In the genomic region with DNA sequence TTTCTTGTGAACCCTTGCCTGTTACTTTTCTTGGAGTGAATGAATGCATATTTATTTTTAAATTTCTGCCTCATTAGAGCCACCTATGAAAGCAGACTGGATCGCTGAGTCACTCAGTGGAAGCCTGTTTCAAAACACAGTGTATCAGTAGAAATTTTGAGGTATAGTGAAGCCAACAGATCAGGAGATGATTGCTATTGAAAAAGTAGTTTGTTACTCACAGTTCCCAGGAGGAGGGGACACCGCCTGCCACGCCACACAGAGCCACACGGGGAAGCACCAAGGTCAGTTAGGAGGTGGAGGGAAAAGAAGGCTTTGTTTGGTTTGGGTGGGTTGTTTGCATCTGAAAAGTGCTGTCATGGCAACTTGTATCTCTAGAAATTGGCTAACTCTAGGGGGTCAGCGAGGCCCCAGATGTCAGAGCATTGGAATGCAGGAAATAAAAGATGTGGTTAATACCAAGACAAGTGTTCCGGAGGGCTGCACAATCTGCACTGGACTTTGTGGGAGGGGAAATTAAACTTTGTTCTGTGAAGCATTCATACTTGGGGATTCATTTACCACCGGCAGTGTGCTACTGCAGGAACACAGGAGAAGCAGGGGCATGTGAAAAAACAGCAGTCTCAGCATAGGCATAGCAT, we compare ENCODE assay signal across 13 cellular contexts.
A peak's percentile ranks its signal among the peaks of the same experiment; 100 is the strongest.
DNase-seq lines count a peak whose midpoint lies in the region; ATAC-seq, FAIRE-seq and TF ChIP-seq lines count a peak whose summit lies in the region.
"Had no signal": no experiment of that assay in that cellular context is flagged by ENCODE, and none has a peak within 500 bp of the region (broad histone marks: within the 10 kb centered on the region; RNA-seq: fewer than 3 reads in every experiment).

No MANE protein-coding gene starts in this region.

- ATAC-seq in body of pancreas: peak; percentile 93
- ATAC-seq: GM12878, heart left ventricle had no signal

- H3K27me3 ChIP-seq in body of pancreas: no peaks in the 10 kb centered on the region
- H3K27me3 ChIP-seq in Karpas-422 (ENCODE audit: low read length): no peaks in the 10 kb centered on the region
- H3K27me3 ChIP-seq: heart left ventricle, tibial nerve had no signal

- peak overlapping the region; percentile 85 for H3K27ac Mint-ChIP-seq in type B pancreatic cell
- no peak overlapping the region for H3K27ac Mint-ChIP-seq in activated T-helper 1 cell treated with anti-CD3 and anti-CD28 coated beads, Interleukin-12 subunit alpha, Interleukin-12 subunit beta, Interleukin-2, Interleukin-4 antibody, amounts not matched to agents 30 ng/mL and 10 ng/mL and 1 ng/mL, durations not matched to agents 14 hours and 24 hours and 36 hours
- H3K27ac Mint-ChIP-seq: activated naive CD4-positive, alpha-beta T cell treated with anti-CD3 and anti-CD28 coated beads, Interleukin-2, amount 50 U/mL, for 24 hours had no signal

- intact Hi-C loops in body of pancreas (cut with DNase I) (no loop called here), kidney (cut with DNase I) (no loop called here)
- intact Hi-C loops in activated T-helper 1 cell treated with anti-CD3 and anti-CD28 coated beads, Interleukin-12 subunit alpha, Interleukin-12 subunit beta, Interleukin-2, Interleukin-4 antibody, amounts not matched to agents 30 ng/mL and 10 ng/mL and 1 ng/mL, durations not matched to agents 14 hours and 24 hours and 36 hours (cut with micrococcal nuclease): no loop called here

- peaks cover 30% of the 10 kb centered on the region for H3K4me1 Mint-ChIP-seq in type B pancreatic cell (ENCODE audit: unreplicated experiment)
- H3K4me1 Mint-ChIP-seq in activated T-helper 1 cell treated with anti-CD3 and anti-CD28 coated beads, Interleukin-12 subunit alpha, Interleukin-12 subunit beta, Interleukin-2, Interleukin-4 antibody, amounts not matched to agents 30 ng/mL and 10 ng/mL and 1 ng/mL, durations not matched to agents 14 hours and 24 hours and 36 hours (ENCODE audit: low read depth): no peaks in the 10 kb centered on the region
- H3K4me1 Mint-ChIP-seq: activated naive CD4-positive, alpha-beta T cell treated with anti-CD3 and anti-CD28 coated beads, Interleukin-2, amount 50 U/mL, for 24 hours had no signal

- H3K9me3 ChIP-seq in body of pancreas (no peaks in the 10 kb centered on the region), kidney (ENCODE audit: control insufficient read depth in 1 of 2, low read length in 2 of 2) (peaks cover 0 to 3% of the 10 kb centered on the region in 2 donors), Karpas-422 (ENCODE audit: low read length) (no peaks in the 10 kb centered on the region)

- no peak for FAIRE-seq in kidney (lab: Jason Lieb, UNC)
- FAIRE-seq: GM12878 had no signal

- no peak overlapping the region for H3K4me2 ChIP-seq in Karpas-422 (ENCODE audit: low read depth, low read length, poor library complexity, severe bottlenecking)

- H3K79me2 ChIP-seq in Karpas-422 (ENCODE audit: low read length): no peaks in the 10 kb centered on the region

- TF ChIP-seq CTCF in body of pancreas (IDR thresholded peaks at IDR 0.05): peak in 4 of 7 experiments; percentile 17 to 75 (median 51)
- peak; percentile 5 for TF ChIP-seq CTCF in kidney (IDR thresholded peaks at IDR 0.05; ENCODE audit: borderline replicate concordance, extremely low read depth, insufficient read depth)
- peak; percentile 69 for TF ChIP-seq CTCF in type B pancreatic cell (conservative IDR thresholded peaks at IDR 0.05)

- no peaks in the 10 kb centered on the region for H3K36me3 Mint-ChIP-seq in type B pancreatic cell
- H3K36me3 Mint-ChIP-seq in activated T-helper 1 cell treated with anti-CD3 and anti-CD28 coated beads, Interleukin-12 subunit alpha, Interleukin-12 subunit beta, Interleukin-2, Interleukin-4 antibody, amounts not matched to agents 30 ng/mL and 10 ng/mL and 1 ng/mL, durations not matched to agents 14 hours and 24 hours and 36 hours (ENCODE audit: low read depth): no peaks in the 10 kb centered on the region

- no peak overlapping the region for H3K4me3 ChIP-seq in body of pancreas
- peak overlapping the region in 1 of 2 donors; percentile 13 for H3K4me3 ChIP-seq in kidney (ENCODE audit: low read length in 2 of 2)
- H3K4me3 ChIP-seq in Karpas-422 (ENCODE audit: low read length): no peak overlapping the region
- H3K4me3 ChIP-seq: GM12878, GM23248, heart left ventricle, tibial nerve had no signal

- TF ChIP-seq POLR2A in body of pancreas (IDR thresholded peaks at IDR 0.05): peak in 2 of 3 donors; percentile 42 to 69

- DNase-seq in SIG-M5 treated with dmso at 0.1 percent for 504 hours (lab: John Stamatoyannopoulos, UW; ENCODE audit: unreplicated experiment) (peak; percentile 4), SIG-M5 (lab: John Stamatoyannopoulos, UW) (no peak), body of pancreas (peak; percentile 42 to 79 (median 60)), kidney (peak; percentile 86), type B pancreatic cell (ENCODE audit: extremely low spot score, unreplicated experiment) (no peak), Karpas-422 (no peak), hypothalamus (lab: John Stamatoyannopoulos, UW) (no peak)
- DNase-seq in activated T-helper 1 cell treated with anti-CD3 and anti-CD28 coated beads, Interleukin-12 subunit alpha, Interleukin-12 subunit beta, Interleukin-2, Interleukin-4 antibody, amounts not matched to agents 30 ng/mL and 10 ng/mL and 1 ng/mL, durations not matched to agents 14 hours and 24 hours and 36 hours (ENCODE audit: low spot score): no peak
- DNase-seq: GM23248, heart left ventricle had no signal

- H3K9ac ChIP-seq in kidney (ENCODE audit: low read length in 2 of 2) (no peak overlapping the region), Karpas-422 (ENCODE audit: low read length) (no peak overlapping the region)
- H3K9ac ChIP-seq: GM23248 had no signal

- H3K27me3 Mint-ChIP-seq in type B pancreatic cell: peaks cover 15% of the 10 kb centered on the region
- peaks cover 10% of the 10 kb centered on the region for H3K27me3 Mint-ChIP-seq in activated T-helper 1 cell treated with anti-CD3 and anti-CD28 coated beads, Interleukin-12 subunit alpha, Interleukin-12 subunit beta, Interleukin-2, Interleukin-4 antibody, amounts not matched to agents 30 ng/mL and 10 ng/mL and 1 ng/mL, durations not matched to agents 14 hours and 24 hours and 36 hours (ENCODE audit: insufficient read depth)

- H4K20me1 ChIP-seq in Karpas-422 (ENCODE audit: insufficient read depth, low read depth, low read length): no peaks in the 10 kb centered on the region

- H3K4me3 Mint-ChIP-seq in type B pancreatic cell: peak overlapping the region; percentile 23
- H3K4me3 Mint-ChIP-seq in activated T-helper 1 cell treated with anti-CD3 and anti-CD28 coated beads, Interleukin-12 subunit alpha, Interleukin-12 subunit beta, Interleukin-2, Interleukin-4 antibody, amounts not matched to agents 30 ng/mL and 10 ng/mL and 1 ng/mL, durations not matched to agents 14 hours and 24 hours and 36 hours: no peak overlapping the region
- H3K4me3 Mint-ChIP-seq: activated naive CD4-positive, alpha-beta T cell treated with anti-CD3 and anti-CD28 coated beads, Interleukin-2, amount 50 U/mL, for 24 hours had no signal

- H3K9me3 Mint-ChIP-seq in type B pancreatic cell: peaks cover 9% of the 10 kb centered on the region
- no peaks in the 10 kb centered on the region for H3K9me3 Mint-ChIP-seq in activated T-helper 1 cell treated with anti-CD3 and anti-CD28 coated beads, Interleukin-12 subunit alpha, Interleukin-12 subunit beta, Interleukin-2, Interleukin-4 antibody, amounts not matched to agents 30 ng/mL and 10 ng/mL and 1 ng/mL, durations not matched to agents 14 hours and 24 hours and 36 hours
- H3K9me3 Mint-ChIP-seq: activated naive CD4-positive, alpha-beta T cell treated with anti-CD3 and anti-CD28 coated beads, Interleukin-2, amount 50 U/mL, for 24 hours had no signal

- H3K4me1 ChIP-seq in body of pancreas (peaks cover 21% of the 10 kb centered on the region), kidney (ENCODE audit: control insufficient read depth in 1 of 2, insufficient read depth in 1 of 2, low read depth in 1 of 2, low read length in 2 of 2) (peaks cover 0 to 4% of the 10 kb centered on the region in 2 donors), Karpas-422 (ENCODE audit: low read length) (no peaks in the 10 kb centered on the region)
- H3K4me1 ChIP-seq: heart left ventricle, tibial nerve had no signal

- no peak overlapping the region; the same call in 1 of the 2 replicates for H2AFZ ChIP-seq in Karpas-422 (ENCODE audit: low read length)
- H2AFZ ChIP-seq: GM23248 had no signal

- WGBS in body of pancreas, 2 donors: 45 to 49% methylated on average over 7 of the region's 7 CpGs

- H3K27ac ChIP-seq in body of pancreas (peak overlapping the region in 3 of 4 donors; percentile 32 to 88 (median 73)), kidney (ENCODE audit: low read depth in 2 of 2, low read length in 2 of 2) (peak overlapping the region in 1 of 2 donors; percentile 5), Karpas-422 (ENCODE audit: low read length) (no peak overlapping the region)
- H3K27ac ChIP-seq: GM23248, heart left ventricle, tibial nerve had no signal

- H3K36me3 ChIP-seq in body of pancreas (replicated peaks in 1 of 2; ENCODE audit: insufficient read depth in 1 of 2, low read depth in 2 of 2): no peaks in the 10 kb centered on the region
- no peaks in the 10 kb centered on the region for H3K36me3 ChIP-seq in kidney (ENCODE audit: control insufficient read depth in 1 of 2, insufficient read depth in 2 of 2, low read length in 2 of 2)
- no peaks in the 10 kb centered on the region for H3K36me3 ChIP-seq in Karpas-422 (ENCODE audit: insufficient read depth, low read length)
- H3K36me3 ChIP-seq: heart left ventricle, tibial nerve had no signal

- no peaks in the 10 kb centered on the region for H3K9me2 ChIP-seq in Karpas-422 (replicated peaks; ENCODE audit: insufficient read depth, low read length)

Comparison
In these comparisons a context has a peak if more than half of its experiments do, and no peak if none do; other contexts are left out.
1. DNase-seq: peak in SIG-M5 treated with dmso at 0.1 percent for 504 hours (single experiment), body of pancreas (4 of 4) and kidney (single experiment); none in SIG-M5 (single experiment), type B pancreatic cell (single experiment), activated T-helper 1 cell treated with anti-CD3 and anti-CD28 coated beads, Interleukin-12 subunit alpha, Interleukin-12 subunit beta, Interleukin-2, Interleukin-4 antibody, amounts not matched to agents 30 ng/mL and 10 ng/mL and 1 ng/mL, durations not matched to agents 14 hours and 24 hours and 36 hours (single experiment), Karpas-422 (single experiment) and hypothalamus (0 of 51).
2. CTCF ChIP-seq: peak in every context shown above with its lines; median percentile 69 in type B pancreatic cell; 51 in body of pancreas; 5 in kidney.